34 cellular contexts compared by ENCODE assay signal in the genomic region with DNA sequence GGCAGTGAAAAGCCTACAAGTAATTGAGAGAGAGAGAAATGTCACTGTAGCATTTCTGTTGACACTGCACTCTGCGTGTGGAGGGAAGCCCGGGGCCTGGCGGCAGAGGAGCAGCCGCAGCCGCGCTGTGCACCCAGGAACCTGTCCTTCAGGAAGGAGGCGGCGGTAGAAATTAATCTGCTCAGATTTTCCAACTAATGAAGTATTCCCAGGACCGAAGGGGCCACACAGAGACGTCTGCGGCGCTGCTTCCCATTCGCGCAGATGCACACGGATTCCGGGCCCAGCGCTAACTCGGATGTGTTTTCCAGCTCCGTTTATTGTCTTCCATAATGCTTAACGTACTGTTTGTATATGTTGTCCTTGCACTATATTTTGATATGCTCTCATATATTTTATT.
"Had no signal": no experiment of that assay in that cellular context is flagged by ENCODE, and none has a peak within 500 bp of the region (broad histone marks: within the 10 kb centered on the region; RNA-seq: fewer than 3 reads in every experiment).

No MANE protein-coding gene starts in this region.

- ATAC-seq: left colon; left ventricle myocardium superior; mucosa of descending colon; natural killer cell treated with Interleukin-12 subunit alpha and Interleukin-12 subunit beta and Interleukin-15 and Interleukin-18, amount 100 ng/mL, for 72 hours; stimulated activated naive CD8-positive, alpha-beta T cell treated with anti-CD3 and anti-CD28 coated beads, Interleukin-15, amount 100 ng/mL, for 72 hours; upper lobe of right lung had no signal

- H3K9ac ChIP-seq: neural progenitor cell had no signal

- H3K4me3 Mint-ChIP-seq: immature natural killer cell; memory B cell; mesothelial cell of epicardium; naive B cell; natural killer cell treated with Interleukin-12 subunit alpha and Interleukin-12 subunit beta and Interleukin-15 and Interleukin-18, amount 100 ng/mL, for 72 hours; neural progenitor cell; stimulated activated naive CD8-positive, alpha-beta T cell treated with anti-CD3 and anti-CD28 coated beads, Interleukin-15, amount 100 ng/mL, for 72 hours had no signal

- DNase-seq: dermis blood vessel endothelial cell; effector memory CD4-positive, alpha-beta T cell; erythroblast; esophagus squamous epithelium; foreskin melanocyte; hypothalamus; immature natural killer cell; islet precursor cell; kidney glomerular epithelial cell; left colon; left ventricle myocardium superior; mucosa of descending colon; naive B cell; nucleus accumbens; ovary; posterior cingulate gyrus; retina; right lobe of liver; small intestine; stimulated activated CD4-positive, alpha-beta T cell treated with anti-CD3 and anti-CD28 coated beads, Interleukin-15, amount 100 ng/mL, for 24 hours; stimulated activated CD4-positive, alpha-beta T cell treated with anti-CD3 and anti-CD28 coated beads, Interleukin-4, amount 100 ng/mL, for 1 hour; stimulated activated CD8-positive, alpha-beta memory T cell treated with anti-CD3 and anti-CD28 coated beads, Interleukin-4, amount 100 ng/mL, for 48 hours; stimulated activated naive CD4-positive, alpha-beta T cell; stimulated activated naive CD8-positive, alpha-beta T cell treated with anti-CD3 and anti-CD28 coated beads, Interleukin-15, amount 100 ng/mL, for 72 hours; transverse colon; upper lobe of right lung; uterus had no signal

- H3K27me3 Mint-ChIP-seq: memory B cell had no signal

- H3K4me2 ChIP-seq: neural progenitor cell had no signal

- H3K27ac ChIP-seq: coronary artery, esophagus squamous epithelium, neural progenitor cell, ovary, right lobe of liver, suprapubic skin, transverse colon, upper lobe of right lung, uterus had no signal

- H3K27me3 ChIP-seq: esophagus squamous epithelium, neural progenitor cell, ovary, right lobe of liver, suprapubic skin, transverse colon, upper lobe of right lung, uterus had no signal

- H3K4me1 ChIP-seq: esophagus squamous epithelium, neural progenitor cell, right lobe of liver, suprapubic skin, transverse colon, upper lobe of right lung, uterus had no signal

- H3K9me3 ChIP-seq: mucosa of descending colon, right lobe of liver, suprapubic skin, upper lobe of right lung had no signal

- H3K36me3 Mint-ChIP-seq: naive B cell had no signal

- H3K36me3 ChIP-seq: esophagus squamous epithelium, neural progenitor cell, ovary, right lobe of liver, suprapubic skin, transverse colon, upper lobe of right lung, uterus had no signal

- H3K4me3 ChIP-seq: coronary artery, esophagus squamous epithelium, lung, mucosa of descending colon, neural progenitor cell, ovary, right lobe of liver, suprapubic skin, transverse colon, upper lobe of right lung, uterus had no signal

- H3K4me1 Mint-ChIP-seq: memory B cell; mesothelial cell of epicardium; naive B cell; stimulated activated naive CD8-positive, alpha-beta T cell treated with anti-CD3 and anti-CD28 coated beads, Interleukin-15, amount 100 ng/mL, for 72 hours had no signal

- H3K27ac Mint-ChIP-seq: immature natural killer cell; memory B cell; mesothelial cell of epicardium; natural killer cell treated with Interleukin-12 subunit alpha and Interleukin-12 subunit beta and Interleukin-15 and Interleukin-18, amount 100 ng/mL, for 72 hours; neural progenitor cell; stimulated activated naive CD8-positive, alpha-beta T cell treated with anti-CD3 and anti-CD28 coated beads, Interleukin-15, amount 100 ng/mL, for 72 hours had no signal

- H2AFZ ChIP-seq: neural progenitor cell had no signal
